In the genomic region with DNA sequence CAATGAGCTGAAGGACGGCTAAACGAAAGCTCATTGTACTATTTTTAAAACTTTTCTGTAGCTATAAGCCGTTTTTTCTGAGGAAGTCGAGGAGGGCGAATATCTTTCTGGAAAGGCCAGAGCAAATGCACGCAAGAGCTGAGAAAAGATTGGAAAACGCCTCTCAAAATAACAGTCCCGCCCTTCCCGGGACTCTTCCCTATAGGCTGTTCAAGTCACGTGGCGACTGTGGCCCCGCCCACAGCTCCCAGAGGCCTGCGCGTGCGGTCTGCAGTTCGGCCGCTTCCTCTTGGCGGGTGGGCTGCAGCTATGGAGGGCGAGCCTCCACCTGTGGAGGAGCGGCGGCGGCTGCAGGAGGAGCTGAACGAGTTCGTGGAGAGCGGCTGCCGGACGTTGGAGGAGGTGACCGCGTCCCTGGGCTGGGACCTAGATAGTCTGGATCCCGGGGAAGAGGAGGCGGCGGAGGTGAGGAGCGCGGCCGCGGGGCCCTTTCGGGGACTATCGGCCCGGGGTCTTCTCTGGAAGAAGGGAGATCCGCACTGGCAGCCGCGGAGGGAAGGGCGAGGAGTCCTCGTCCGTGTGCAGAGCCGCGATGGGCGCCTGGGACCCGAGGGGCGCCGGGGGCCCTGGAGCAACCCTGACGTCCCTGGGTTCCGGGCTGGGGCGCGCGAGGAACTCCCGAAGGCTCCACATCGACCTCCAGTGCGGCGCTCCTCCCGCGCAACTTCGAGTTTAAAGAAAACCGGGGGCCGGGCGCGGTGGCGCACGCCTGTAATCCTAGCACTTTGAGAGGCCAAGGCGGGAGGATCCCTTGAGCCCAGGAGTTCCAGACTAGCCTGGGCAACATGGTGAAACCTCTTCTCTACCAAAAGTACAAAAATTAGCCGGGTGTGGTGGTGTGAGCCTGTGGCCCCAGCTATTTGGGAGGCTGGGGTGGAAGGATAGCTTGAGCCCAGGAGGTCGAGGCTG, we compare ENCODE assay signal across 8 cellular contexts. TPM values are rescaled to one million over a fixed set of nuclear protein-coding genes. Genes with fewer than 3 reads are reported as not detected.
DNase-seq lines count a peak whose midpoint lies in the region; ATAC-seq and TF ChIP-seq lines count a peak whose summit lies in the region.

A gene with protein sequence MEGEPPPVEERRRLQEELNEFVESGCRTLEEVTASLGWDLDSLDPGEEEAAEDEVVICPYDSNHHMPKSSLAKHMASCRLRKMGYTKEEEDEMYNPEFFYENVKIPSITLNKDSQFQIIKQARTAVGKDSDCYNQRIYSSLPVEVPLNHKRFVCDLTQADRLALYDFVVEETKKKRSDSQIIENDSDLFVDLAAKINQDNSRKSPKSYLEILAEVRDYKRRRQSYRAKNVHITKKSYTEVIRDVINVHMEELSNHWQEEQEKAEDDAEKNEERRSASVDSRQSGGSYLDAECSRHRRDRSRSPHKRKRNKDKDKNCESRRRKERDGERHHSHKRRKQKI (plus strand): TSS at position 250 of the 969 bp plus-strand sequence. CDS start 60 bp downstream, at position 310.

- TF ChIP-seq CTCF in BE2C (IDR thresholded peaks at IDR 0.05; ENCODE audit: low read depth, low read length) (no peak), coronary artery (IDR thresholded peaks at IDR 0.05) (no peak)

- peak within 1 kb of the TSS; percentile 70 to 81 for H3K27ac ChIP-seq in coronary artery

- DNase-seq in BE2C (peak; percentile 95), GM19240 (ENCODE audit: insufficient read length, low spot score) (peak; percentile 74), NCI-H526 (lab: John Stamatoyannopoulos, UW) (peak; percentile 83 to 97), coronary artery (ENCODE audit: low spot score) (peak; percentile 94), left kidney (ENCODE audit: low read depth, low spot score) (peak; percentile 98)
- peak; percentile 94 for DNase-seq in activated CD4-positive, alpha-beta T cell treated with anti-CD3 and anti-CD28 coated beads for 48 hours
- DNase-seq in stimulated activated CD4-positive, alpha-beta T cell treated with anti-CD3 and anti-CD28 coated beads, Interleukin-2, amount 100 ng/mL, for 24 hours: peak; percentile 94

- no peaks in the 10 kb centered on the region for H3K27me3 ChIP-seq in BE2C

- H3K4me1 ChIP-seq in BE2C: no peaks in the 10 kb centered on the region; the same call in 1 of the 2 replicates

- H3K36me3 ChIP-seq in BE2C: peaks cover 16% of the 10 kb centered on the region

- no peaks in the 10 kb centered on the region for H3K9me3 ChIP-seq in BE2C

- H3K4me3 ChIP-seq in BE2C (ENCODE audit: low read depth, low read length): peak within 1 kb of the TSS; percentile 82
- H3K4me3 ChIP-seq in coronary artery: peak within 1 kb of the TSS; percentile 96

- ATAC-seq in HG03460 (IDR thresholded peaks at IDR 0.05; ENCODE audit: unreplicated experiment): peak; percentile 100

RNA-seq across cellular contexts. Expression of the gene that starts here (rescaled TPM):
- 5.0 TPM for polyA plus RNA-seq in BE2C (2012; ENCODE audit: insufficient read depth, insufficient read length, low read depth)

Comparison
In these comparisons a context has a peak if more than half of its experiments do, and no peak if none do; other contexts are left out.
1. Peak in every context shown above with its lines: DNase-seq, ATAC-seq, H3K4me3 ChIP-seq and H3K27ac ChIP-seq.